8 cellular contexts compared by ENCODE assay signal in genomic region chr6:15417811-15418210, GRCh38.
A peak's percentile ranks its signal among the peaks of the same experiment; 100 is the strongest.
DNase-seq lines count a peak whose midpoint lies in the region; ATAC-seq, FAIRE-seq and TF ChIP-seq lines count a peak whose summit lies in the region.
"Had no signal": no experiment of that assay in that cellular context is flagged by ENCODE, and none has a peak within 500 bp of the region (broad histone marks: within the 10 kb centered on the region; RNA-seq: fewer than 3 reads in every experiment).

No MANE protein-coding gene starts in this region.

- H3K4me3 ChIP-seq in HCT116 (replicated peaks in 1 of 2; ENCODE audit: low read depth in 1 of 2, low read length in 2 of 2) = no peak overlapping the region
- no peak overlapping the region for H3K4me3 ChIP-seq in astrocyte (ENCODE audit: insufficient read depth, low read depth, low read length)

- H4K20me1 ChIP-seq in HCT116 (ENCODE audit: insufficient read depth) = no peaks in the 10 kb centered on the region
- H4K20me1 ChIP-seq in astrocyte (ENCODE audit: insufficient read depth, low read length) = peaks cover 64% of the 10 kb centered on the region

- H3K27ac Mint-ChIP-seq in astrocyte (ENCODE audit: unreplicated experiment) = peak overlapping the region; percentile 75

- H3K9me3 ChIP-seq in HCT116 (ENCODE audit: control insufficient read depth in 1 of 2, insufficient read depth in 1 of 2, low read depth in 1 of 2, low read length in 2 of 2) (peaks cover 3 to 8% of the 10 kb centered on the region in 2 experiments), astrocyte (ENCODE audit: insufficient read depth, low read depth, low read length) (peaks cover 7% of the 10 kb centered on the region)

- TF ChIP-seq POLR2A in HCT116 (IDR thresholded peaks at IDR 0.05; ENCODE audit: borderline replicate concordance, extremely low read depth, insufficient read depth, insufficient read length) = no peak
- TF ChIP-seq POLR2A in GM18505 (IDR thresholded peaks at IDR 0.05; ENCODE audit: borderline replicate concordance, extremely low read depth, insufficient read depth, insufficient read length) = no peak

- no peak overlapping the region for H3K9ac ChIP-seq in HCT116 (ENCODE audit: low read length)
- H3K9ac ChIP-seq in astrocyte (ENCODE audit: low read length) = no peak overlapping the region

- H3K36me3 ChIP-seq in HCT116 (ENCODE audit: control insufficient read depth in 1 of 2, insufficient read depth in 2 of 2, low read length in 2 of 2) = no peaks in the 10 kb centered on the region
- no peaks in the 10 kb centered on the region for H3K36me3 ChIP-seq in astrocyte (ENCODE audit: insufficient read depth, low read length)

- no peak for TF ChIP-seq RAD21 in HCT116 (IDR thresholded peaks at IDR 0.05; ENCODE audit: low read depth)

- peaks cover 32% of the 10 kb centered on the region for H3K4me1 Mint-ChIP-seq in astrocyte (ENCODE audit: low read depth, unreplicated experiment)

- H3K9me3 Mint-ChIP-seq in astrocyte (ENCODE audit: unreplicated experiment) = peaks cover 2% of the 10 kb centered on the region

- H3K4me2 ChIP-seq in HCT116 (ENCODE audit: low read length) (no peak overlapping the region), astrocyte (ENCODE audit: low read length) (peak overlapping the region; percentile 29)

- intact Hi-C loops in HCT116 (cut with micrococcal nuclease) = no loop called here

- BruUV-seq in HCT116 (replicated peaks; lab: Mats Ljungman, UMichigan) = no TSS peak

- FAIRE-seq in astrocyte (lab: Jason Lieb, UNC) = no peak

- peak; percentile 30; the same call in 1 of the 2 replicates for ATAC-seq in HCT116
- ATAC-seq in GM18505 (IDR thresholded peaks at IDR 0.05; ENCODE audit: unreplicated experiment) = no peak

- no peaks in the 10 kb centered on the region for H3K9me2 ChIP-seq in HCT116 (ENCODE audit: insufficient read depth)

- no peak for TF ChIP-seq CTCF in HCT116 (IDR thresholded peaks at IDR 0.05 in 2 of 3, conservative IDR thresholded peaks at IDR 0.05 in 1 of 3; ENCODE audit: borderline replicate concordance in 1 of 3, insufficient read depth in 1 of 3, low read depth in 2 of 3, low read length in 2 of 3)
- no peak for TF ChIP-seq CTCF in astrocyte (IDR thresholded peaks at IDR 0.05; ENCODE audit: insufficient read depth, low read depth, low read length)

- DNase-seq in HCT116 (ENCODE audit: low read depth, low spot score) = no peak
- DNase-seq in RPMI7951 (ENCODE audit: low read depth) = peak; percentile 98
- peak; percentile 84 for DNase-seq in astrocyte (ENCODE audit: low read depth)
- peak; percentile 24 for DNase-seq in stimulated activated CD4-positive, alpha-beta T cell treated with anti-CD3 and anti-CD28 coated beads, Interleukin-2, amount 100 ng/mL, for 4 hours (ENCODE audit: low read depth)
- no peak for DNase-seq in mesenteric fat pad (ENCODE audit: low spot score)
- no peak for DNase-seq in NCI-H510A treated with DMSO at 0.1 percent for 48 hours (lab: John Stamatoyannopoulos, UW)
- DNase-seq: NCI-H748 treated with DMSO at 0.1 percent for 48 hours had no signal

- peaks cover 16% of the 10 kb centered on the region for H3K36me3 Mint-ChIP-seq in astrocyte (ENCODE audit: low read depth, unreplicated experiment)

- no peaks in the 10 kb centered on the region for H3K27me3 Mint-ChIP-seq in astrocyte (ENCODE audit: low read depth, unreplicated experiment)

- peaks cover 15% of the 10 kb centered on the region; the same call in 1 of the 2 replicates for H3K79me2 ChIP-seq in HCT116 (ENCODE audit: insufficient read depth, low read length)
- peaks cover 51% of the 10 kb centered on the region for H3K79me2 ChIP-seq in astrocyte (ENCODE audit: insufficient read depth, low read length)

- H2AFZ ChIP-seq in HCT116 (ENCODE audit: low read depth, low read length, poor library complexity, severe bottlenecking) = no peak overlapping the region
- no peak overlapping the region for H2AFZ ChIP-seq in astrocyte (ENCODE audit: low read depth, low read length)

- CTCF ChIA-PET in HCT116 (lab: Charles Lee) = no interaction called here

- RAD21 ChIA-PET in HCT116 (lab: Charles Lee; ENCODE audit: low non-redundant PET in 1 of 2, low total read pairs in 2 of 2, uncharacterized antibody in 2 of 2, unreplicated experiment in 2 of 2) = no interaction called here

- POLR2A ChIA-PET in HCT116 (lab: Charles Lee) = no interaction called here

- no peak overlapping the region for H3K27ac ChIP-seq in HCT116 (ENCODE audit: low read depth, low read length)
- H3K27ac ChIP-seq in astrocyte (ENCODE audit: low read depth, low read length) = no peak overlapping the region

- H3K4me1 ChIP-seq in HCT116 (ENCODE audit: control insufficient read depth in 1 of 2, insufficient read depth in 2 of 2, low read length in 2 of 2) (no peaks in the 10 kb centered on the region), astrocyte (ENCODE audit: insufficient read depth, low read length) (peaks cover 9% of the 10 kb centered on the region)

- no peak overlapping the region for H3K4me3 Mint-ChIP-seq in astrocyte (ENCODE audit: unreplicated experiment)

- H3K27me3 ChIP-seq in HCT116 (ENCODE audit: insufficient read depth, low read length) = no peaks in the 10 kb centered on the region
- no peaks in the 10 kb centered on the region for H3K27me3 ChIP-seq in astrocyte (ENCODE audit: insufficient read depth, low read length)

TF ChIP-seq in HCT116, 20 proteins besides CTCF, POLR2A, EP300 and RAD21:
- TF ChIP-seq EGR1 (IDR thresholded peaks at IDR 0.05; ENCODE audit: low read depth) (no peak), FOSL1 (IDR thresholded peaks at IDR 0.05; ENCODE audit: low read depth) (0 out of 2 replicates have a peak, but pooled peaks have one; percentile 4)

Comparison
In these comparisons a context has a peak if more than half of its experiments do, and no peak if none do; other contexts are left out.
1. DNase-seq: peak in RPMI7951 (single experiment), astrocyte (single experiment) and stimulated activated CD4-positive, alpha-beta T cell treated with anti-CD3 and anti-CD28 coated beads, Interleukin-2, amount 100 ng/mL, for 4 hours (single experiment); none in HCT116 (single experiment), mesenteric fat pad (single experiment) and NCI-H510A treated with DMSO at 0.1 percent for 48 hours (single experiment).